8 cellular contexts compared by ENCODE assay signal in the genomic region with DNA sequence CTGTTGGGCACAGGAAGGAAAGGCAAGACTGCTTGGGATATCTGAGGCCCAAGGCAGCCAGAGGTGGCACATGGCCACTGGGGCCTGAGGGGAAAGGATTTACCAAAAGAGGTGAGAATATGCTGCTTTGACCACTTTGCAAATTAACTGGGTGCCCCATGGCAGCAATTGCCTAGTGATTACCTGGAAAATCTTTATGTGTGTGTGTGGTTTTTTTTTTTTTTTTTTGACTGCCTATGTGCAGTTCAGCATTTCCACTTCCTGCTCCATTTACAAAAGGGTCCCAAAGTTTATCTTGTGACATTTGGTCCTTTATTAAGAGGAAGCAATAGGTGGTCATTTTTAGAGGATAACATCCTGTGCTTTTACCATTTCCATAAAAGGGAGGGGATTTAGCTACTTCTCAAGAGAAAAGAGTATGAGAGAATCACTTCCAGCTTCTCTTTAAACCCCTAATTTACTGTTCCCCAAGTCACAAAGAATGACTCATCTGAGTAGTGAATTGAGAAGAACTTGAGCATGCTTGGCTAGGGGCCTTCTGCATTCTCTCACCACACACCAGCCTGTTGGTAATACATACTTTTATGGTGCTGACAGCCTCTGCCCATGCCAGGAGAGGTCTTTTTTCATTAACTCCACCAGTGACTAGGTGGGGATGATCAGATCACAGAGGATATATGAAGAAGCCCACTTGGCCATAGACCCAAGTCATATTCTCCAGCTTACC. TPM values are rescaled to one million over a fixed set of nuclear protein-coding genes. Genes with fewer than 3 reads are reported as not detected.
A peak's percentile ranks its signal among the peaks of the same experiment; 100 is the strongest.
DNase-seq lines count a peak whose midpoint lies in the region; ATAC-seq and TF ChIP-seq lines count a peak whose summit lies in the region.

No MANE protein-coding gene starts in this region.

- DNase-seq in glomerular visceral epithelial cell (ENCODE audit: extremely low spot score) (peak; percentile 22), kidney glomerular epithelial cell (lab: John Stamatoyannopoulos, UW) (no peak), mesenteric fat pad (ENCODE audit: low spot score) (no peak), testis (no peak), prostate gland (ENCODE audit: low spot score) (no peak)

- no peaks in the 10 kb centered on the region for H3K4me1 ChIP-seq in testis
- H3K4me1 ChIP-seq in prostate gland (replicated peaks) = no peaks in the 10 kb centered on the region

- ATAC-seq in GM18505 (IDR thresholded peaks at IDR 0.05; ENCODE audit: unreplicated experiment) = peak; percentile 95
- ATAC-seq in GM21576 (IDR thresholded peaks at IDR 0.05; ENCODE audit: unreplicated experiment) = peak; percentile 94
- ATAC-seq in HG03571 (IDR thresholded peaks at IDR 0.05; ENCODE audit: unreplicated experiment) = peak; percentile 91

- H3K36me3 ChIP-seq in testis (ENCODE audit: low read depth, missing control alignments) (no peaks in the 10 kb centered on the region), prostate gland (no peaks in the 10 kb centered on the region)

- H3K9me3 ChIP-seq in testis (no peaks in the 10 kb centered on the region), prostate gland (no peaks in the 10 kb centered on the region)

- H3K4me3 ChIP-seq in testis = no peak overlapping the region
- no peak overlapping the region for H3K4me3 ChIP-seq in prostate gland

- TF ChIP-seq POLR2A in GM18505 (IDR thresholded peaks at IDR 0.05; ENCODE audit: borderline replicate concordance, extremely low read depth, insufficient read depth, insufficient read length) = no peak
- no peak for TF ChIP-seq POLR2A in testis (IDR thresholded peaks at IDR 0.05)
- no peak for TF ChIP-seq POLR2A in prostate gland (IDR thresholded peaks at IDR 0.05)

- H3K27ac ChIP-seq in testis (no peak overlapping the region), prostate gland (no peak overlapping the region)

- intact Hi-C loops in testis (cut with DNase I; ENCODE audit: low total_unique reads) (no loop called here), prostate gland (cut with DNase I) (no loop called here)

- H3K27me3 ChIP-seq in testis = no peaks in the 10 kb centered on the region
- no peaks in the 10 kb centered on the region for H3K27me3 ChIP-seq in prostate gland (replicated peaks; ENCODE audit: insufficient read depth)

- TF ChIP-seq CTCF in testis (IDR thresholded peaks at IDR 0.05) (no peak), prostate gland (IDR thresholded peaks at IDR 0.05) (no peak)

RNA-seq across cellular contexts. Expression of a gene that starts 52.1 kb away (rescaled TPM):
- total RNA-seq in mesenteric fat pad (9.3 TPM), testis (10 to 100 TPM in 1 of 2 donors, 1 to 10 TPM in 1; 8.8 to 10.2 TPM), prostate gland (1 to 10 TPM; 6.6 to 8.4 TPM)
- polyA plus RNA-seq in testis (ENCODE audit: insufficient read depth, low read depth, low replicate concordance) = 3.7 TPM
